ENCODE assay signal across 11 cellular contexts in genomic region chr9:134544388-134545212, GRCh38.
DNase-seq lines count a peak whose midpoint lies in the region; ATAC-seq and TF ChIP-seq lines count a peak whose summit lies in the region.
"Had no signal": no experiment of that assay in that cellular context is flagged by ENCODE, and none has a peak within 500 bp of the region (broad histone marks: within the 10 kb centered on the region; RNA-seq: fewer than 3 reads in every experiment).

No MANE protein-coding gene starts in this region.

- POLR2A ChIA-PET in WTC11 (lab: Charles Lee), result interaction anchor here (0.6 kb wide), 1 partner anchor 65 kb away, joined by 4 read pairs; no protein-coding TSS in a partner anchor

- intact Hi-C loops in activated naive CD4-positive, alpha-beta T cell treated with anti-CD3 and anti-CD28 coated beads for 36 hours (cut with micrococcal nuclease), result no loop called here

- CTCF ChIA-PET in WTC11 (lab: Charles Lee), result interaction anchor here (1.0 to 1.4 kb wide), 2 partner anchors 95 kb away, joined by 3 to 4 read pairs; no protein-coding TSS in a partner anchor
- CTCF ChIA-PET in activated naive CD4-positive, alpha-beta T cell treated with anti-CD3 and anti-CD28 coated beads for 36 hours (lab: Charles Lee), result no interaction called here

- peak; percentile 75 for ATAC-seq in WTC11

- no peaks in the 10 kb centered on the region for H3K36me3 Mint-ChIP-seq in WTC11
- H3K36me3 Mint-ChIP-seq in activated naive CD4-positive, alpha-beta T cell treated with anti-CD3 and anti-CD28 coated beads for 36 hours (ENCODE audit: low read depth), result no peaks in the 10 kb centered on the region

- DNase-seq in GM04504 (ENCODE audit: low read depth) (peak; percentile 53), WTC11 (ENCODE audit: low spot score) (no peak), right atrium auricular region (ENCODE audit: low spot score) (no peak), renal cortical epithelial cell (ENCODE audit: low read depth) (peak; percentile 17), KBM-7 (no peak), Kasumi-1 (lab: John Stamatoyannopoulos, UW) (no peak), NCI-H146 (lab: John Stamatoyannopoulos, UW) (no peak)
- no peak for DNase-seq in activated naive CD4-positive, alpha-beta T cell treated with anti-CD3 and anti-CD28 coated beads for 36 hours
- DNase-seq: activated gamma-delta T cell treated with Interleukin-2 at 50 U/mL for 16 hours, GDM1 had no signal

- no peaks in the 10 kb centered on the region for H3K27me3 ChIP-seq in right atrium auricular region

- in situ Hi-C loops in KBM-7 (cut with MboI; ENCODE audit: low pct_unique_long_range_greater_than_20kb, low sequenced_read_pairs), result no loop called here

- peak overlapping the region; percentile 21 to 53 for H3K27ac ChIP-seq in right atrium auricular region
- H3K27ac ChIP-seq: KMS-11 had no signal

- TF ChIP-seq CTCF in WTC11 (IDR thresholded peaks at IDR 0.05) (no peak), right atrium auricular region (IDR thresholded peaks at IDR 0.05) (no peak)

- no peak overlapping the region for H3K27ac Mint-ChIP-seq in WTC11
- H3K27ac Mint-ChIP-seq in activated naive CD4-positive, alpha-beta T cell treated with anti-CD3 and anti-CD28 coated beads for 36 hours, result no peak overlapping the region

- no peaks in the 10 kb centered on the region for H3K27me3 Mint-ChIP-seq in WTC11 (ENCODE audit: low read depth)
- H3K27me3 Mint-ChIP-seq in activated naive CD4-positive, alpha-beta T cell treated with anti-CD3 and anti-CD28 coated beads for 36 hours (ENCODE audit: low read depth), result no peaks in the 10 kb centered on the region

- H3K9me3 Mint-ChIP-seq in WTC11, result peaks cover 8% of the 10 kb centered on the region
- no peaks in the 10 kb centered on the region for H3K9me3 Mint-ChIP-seq in activated naive CD4-positive, alpha-beta T cell treated with anti-CD3 and anti-CD28 coated beads for 36 hours

- peaks cover 11% of the 10 kb centered on the region for H3K4me1 Mint-ChIP-seq in WTC11
- no peaks in the 10 kb centered on the region for H3K4me1 Mint-ChIP-seq in activated naive CD4-positive, alpha-beta T cell treated with anti-CD3 and anti-CD28 coated beads for 36 hours (ENCODE audit: low read depth)

- H3K9me3 ChIP-seq in right atrium auricular region, result no peaks in the 10 kb centered on the region

- no peak overlapping the region for H3K4me3 Mint-ChIP-seq in WTC11
- H3K4me3 Mint-ChIP-seq in activated naive CD4-positive, alpha-beta T cell treated with anti-CD3 and anti-CD28 coated beads for 36 hours, result no peak overlapping the region

- H3K4me3 ChIP-seq in right atrium auricular region, result no peak overlapping the region

- H3K36me3 ChIP-seq in right atrium auricular region, result no peaks in the 10 kb centered on the region

- peaks cover 0 to 14% of the 10 kb centered on the region in 2 donors for H3K4me1 ChIP-seq in right atrium auricular region

TF ChIP-seq in WTC11, 78 proteins besides CTCF, POLR2A, EP300 and RAD21:
- TF ChIP-seq, protein P1, sequence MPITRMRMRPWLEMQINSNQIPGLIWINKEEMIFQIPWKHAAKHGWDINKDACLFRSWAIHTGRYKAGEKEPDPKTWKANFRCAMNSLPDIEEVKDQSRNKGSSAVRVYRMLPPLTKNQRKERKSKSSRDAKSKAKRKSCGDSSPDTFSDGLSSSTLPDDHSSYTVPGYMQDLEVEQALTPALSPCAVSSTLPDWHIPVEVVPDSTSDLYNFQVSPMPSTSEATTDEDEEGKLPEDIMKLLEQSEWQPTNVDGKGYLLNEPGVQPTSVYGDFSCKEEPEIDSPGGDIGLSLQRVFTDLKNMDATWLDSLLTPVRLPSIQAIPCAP (CRISPR knock-in tag; IDR thresholded peaks at IDR 0.05), result no peak
- TF ChIP-seq KAT7 (CRISPR knock-in tag; IDR thresholded peaks at IDR 0.05; ENCODE audit: borderline replicate concordance) (no peak), ZNF232 (CRISPR knock-in tag; IDR thresholded peaks at IDR 0.05) (no peak), CREB1 (CRISPR knock-in tag; IDR thresholded peaks at IDR 0.05) (no peak), ZNF423 (CRISPR knock-in tag; IDR thresholded peaks at IDR 0.05) (no peak), RORB (CRISPR knock-in tag; IDR thresholded peaks at IDR 0.05) (no peak), ZNF396 (CRISPR knock-in tag; IDR thresholded peaks at IDR 0.05; ENCODE audit: borderline replicate concordance) (no peak), SP1 (CRISPR knock-in tag; conservative IDR thresholded peaks at IDR 0.05) (no peak), GABPB1 (CRISPR knock-in tag; IDR thresholded peaks at IDR 0.05) (no peak)
- TF ChIP-seq, protein P2, sequence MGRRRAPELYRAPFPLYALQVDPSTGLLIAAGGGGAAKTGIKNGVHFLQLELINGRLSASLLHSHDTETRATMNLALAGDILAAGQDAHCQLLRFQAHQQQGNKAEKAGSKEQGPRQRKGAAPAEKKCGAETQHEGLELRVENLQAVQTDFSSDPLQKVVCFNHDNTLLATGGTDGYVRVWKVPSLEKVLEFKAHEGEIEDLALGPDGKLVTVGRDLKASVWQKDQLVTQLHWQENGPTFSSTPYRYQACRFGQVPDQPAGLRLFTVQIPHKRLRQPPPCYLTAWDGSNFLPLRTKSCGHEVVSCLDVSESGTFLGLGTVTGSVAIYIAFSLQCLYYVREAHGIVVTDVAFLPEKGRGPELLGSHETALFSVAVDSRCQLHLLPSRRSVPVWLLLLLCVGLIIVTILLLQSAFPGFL (CRISPR knock-in tag; IDR thresholded peaks at IDR 0.05; ENCODE audit: borderline replicate concordance), result no peak
- TF ChIP-seq, protein P3, sequence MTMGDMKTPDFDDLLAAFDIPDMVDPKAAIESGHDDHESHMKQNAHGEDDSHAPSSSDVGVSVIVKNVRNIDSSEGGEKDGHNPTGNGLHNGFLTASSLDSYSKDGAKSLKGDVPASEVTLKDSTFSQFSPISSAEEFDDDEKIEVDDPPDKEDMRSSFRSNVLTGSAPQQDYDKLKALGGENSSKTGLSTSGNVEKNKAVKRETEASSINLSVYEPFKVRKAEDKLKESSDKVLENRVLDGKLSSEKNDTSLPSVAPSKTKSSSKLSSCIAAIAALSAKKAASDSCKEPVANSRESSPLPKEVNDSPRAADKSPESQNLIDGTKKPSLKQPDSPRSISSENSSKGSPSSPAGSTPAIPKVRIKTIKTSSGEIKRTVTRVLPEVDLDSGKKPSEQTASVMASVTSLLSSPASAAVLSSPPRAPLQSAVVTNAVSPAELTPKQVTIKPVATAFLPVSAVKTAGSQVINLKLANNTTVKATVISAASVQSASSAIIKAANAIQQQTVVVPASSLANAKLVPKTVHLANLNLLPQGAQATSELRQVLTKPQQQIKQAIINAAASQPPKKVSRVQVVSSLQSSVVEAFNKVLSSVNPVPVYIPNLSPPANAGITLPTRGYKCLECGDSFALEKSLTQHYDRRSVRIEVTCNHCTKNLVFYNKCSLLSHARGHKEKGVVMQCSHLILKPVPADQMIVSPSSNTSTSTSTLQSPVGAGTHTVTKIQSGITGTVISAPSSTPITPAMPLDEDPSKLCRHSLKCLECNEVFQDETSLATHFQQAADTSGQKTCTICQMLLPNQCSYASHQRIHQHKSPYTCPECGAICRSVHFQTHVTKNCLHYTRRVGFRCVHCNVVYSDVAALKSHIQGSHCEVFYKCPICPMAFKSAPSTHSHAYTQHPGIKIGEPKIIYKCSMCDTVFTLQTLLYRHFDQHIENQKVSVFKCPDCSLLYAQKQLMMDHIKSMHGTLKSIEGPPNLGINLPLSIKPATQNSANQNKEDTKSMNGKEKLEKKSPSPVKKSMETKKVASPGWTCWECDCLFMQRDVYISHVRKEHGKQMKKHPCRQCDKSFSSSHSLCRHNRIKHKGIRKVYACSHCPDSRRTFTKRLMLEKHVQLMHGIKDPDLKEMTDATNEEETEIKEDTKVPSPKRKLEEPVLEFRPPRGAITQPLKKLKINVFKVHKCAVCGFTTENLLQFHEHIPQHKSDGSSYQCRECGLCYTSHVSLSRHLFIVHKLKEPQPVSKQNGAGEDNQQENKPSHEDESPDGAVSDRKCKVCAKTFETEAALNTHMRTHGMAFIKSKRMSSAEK (CRISPR knock-in tag; IDR thresholded peaks at IDR 0.05; ENCODE audit: borderline replicate concordance), result no peak
TF ChIP-seq in WTC11: peak in this region for 0.

Comparison
In these comparisons a context has a peak if more than half of its experiments do, and no peak if none do; other contexts are left out.
1. DNase-seq: peak in GM04504 (single experiment) and renal cortical epithelial cell (single experiment); none in WTC11 (single experiment), right atrium auricular region (single experiment), KBM-7 (single experiment), activated naive CD4-positive, alpha-beta T cell treated with anti-CD3 and anti-CD28 coated beads for 36 hours (single experiment), Kasumi-1 (0 of 2) and NCI-H146 (single experiment).